32 cellular contexts compared by ENCODE assay signal in genomic region chr1:245556057-245556456, GRCh38.
"Had no signal": no experiment of that assay in that cellular context is flagged by ENCODE, and none has a peak within 500 bp of the region (broad histone marks: within the 10 kb centered on the region; RNA-seq: fewer than 3 reads in every experiment).

No MANE protein-coding gene starts in this region.

- H3K36me3 Mint-ChIP-seq: activated CD4-positive, alpha-beta memory T cell treated with anti-CD3 and anti-CD28 coated beads for 36 hours; activated naive CD4-positive, alpha-beta T cell treated with anti-CD3 and anti-CD28 coated beads, Interleukin-2, amount 50 U/mL, for 72 hours; activated naive CD8-positive, alpha-beta T cell treated with anti-CD3 and anti-CD28 coated beads for 36 hours had no signal

- DNase-seq: activated B cell treated with CpG ODN at 0.5 μM for 24 hours; activated CD4-positive, alpha-beta memory T cell treated with anti-CD3 and anti-CD28 coated beads for 36 hours; activated CD4-positive, alpha-beta T cell treated with anti-CD3 and anti-CD28 coated beads for 4 hours; activated CD4-positive, alpha-beta T cell treated with anti-CD3 and anti-CD28 coated beads, Interleukin-2, amount 10 ng/mL, durations not matched to agents 24 days and 14 days; activated CD4-positive, alpha-beta T cell treated with anti-CD3 and anti-CD28 coated beads, Interleukin-2, amount 50 U/mL, for 1 hour; activated CD4-positive, alpha-beta T cell treated with anti-CD3 and anti-CD28 coated beads, Interleukin-2, amount 50 U/mL, for 4 hours; activated CD4-positive, CD25-positive, alpha-beta regulatory T cell treated with anti-CD3 and anti-CD28 coated beads, Interleukin-2, amount 50 U/mL, for 72 hours; activated CD8-positive, alpha-beta memory T cell treated with anti-CD3 and anti-CD28 coated beads, Interleukin-2, amount 50 U/mL, for 4 hours; activated CD8-positive, alpha-beta T cell treated with anti-CD3 and anti-CD28 coated beads for 36 hours; activated effector memory CD4-positive, alpha-beta T cell treated with anti-CD3 and anti-CD28 coated beads, Interleukin-2, amount 50 U/mL, for 16 hours; activated gamma-delta T cell treated with Interleukin-2 at 50 U/mL for 16 hours; activated naive CD4-positive, alpha-beta T cell; activated naive CD4-positive, alpha-beta T cell treated with anti-CD3 and anti-CD28 coated beads, Interleukin-2, amount 50 U/mL, for 16 hours; activated naive CD8-positive, alpha-beta T cell treated with anti-CD3 and anti-CD28 coated beads for 36 hours; activated T-cell treated with anti-CD3 and anti-CD28 coated beads for 4 hours; activated T-cell treated with anti-CD3 and anti-CD28 coated beads, Interleukin-2, amount 50 U/mL, for 1 hour; activated T-cell treated with anti-CD3 and anti-CD28 coated beads, Interleukin-2, amount 50 U/mL, for 4 hours; activated T-cell treated with anti-CD3 and anti-CD28 coated beads, Interleukin-2, amount 50 U/mL, for 72 hours; adrenal gland; amniotic stem cell; aorta; body of pancreas; brain microvascular endothelial cell; central memory CD4-positive, alpha-beta T cell; T-helper 1 cell; T-helper 2 cell; T-helper 9 cell had no signal

- H3K4me3 Mint-ChIP-seq: activated B cell treated with CpG ODN at 0.5 μM for 24 hours; activated CD4-positive, alpha-beta memory T cell treated with anti-CD3 and anti-CD28 coated beads for 36 hours; activated CD4-positive, alpha-beta T cell treated with anti-CD3 and anti-CD28 coated beads, Interleukin-2, amount 10 ng/mL, durations not matched to agents 24 days and 14 days; activated CD8-positive, alpha-beta T cell treated with anti-CD3 and anti-CD28 coated beads for 36 hours; activated naive CD8-positive, alpha-beta T cell treated with anti-CD3 and anti-CD28 coated beads for 36 hours; activated T-cell treated with anti-CD3 and anti-CD28 coated beads, Interleukin-2, amount 50 U/mL, for 4 hours; activated T-cell treated with anti-CD3 and anti-CD28 coated beads, Interleukin-2, amount 50 U/mL, for 72 hours; activated T-helper 1 cell treated with anti-CD3 and anti-CD28 coated beads, Interleukin-12 subunit alpha, Interleukin-12 subunit beta, Interleukin-2, Interleukin-4 antibody, amounts not matched to agents 30 ng/mL and 10 ng/mL and 1 ng/mL, durations not matched to agents 14 hours and 24 hours and 36 hours; activated T-helper 17 cell treated with anti-CD3 and anti-CD28 coated beads, Interleukin-2, amount 50 U/mL, for 72 hours; T-helper 1 cell treated with Interleukin-12 subunit alpha and Interleukin-12 subunit beta and Interleukin-4 antibody, amounts not matched to agents 30 μg/mL and 1 μg/mL, for 36 hours; T-helper 2 cell treated with Interferon-gamma antibody and Interleukin-4, amounts not matched to agents 5 μg/mL and 100 μg/mL, for 36 hours had no signal

- H3K9me3 Mint-ChIP-seq: activated B cell treated with CpG ODN at 0.5 μM for 24 hours; activated CD4-positive, alpha-beta memory T cell treated with anti-CD3 and anti-CD28 coated beads for 36 hours; activated CD4-positive, alpha-beta T cell treated with anti-CD3 and anti-CD28 coated beads, Interleukin-2, amount 10 ng/mL, durations not matched to agents 24 days and 14 days; activated naive CD4-positive, alpha-beta T cell treated with anti-CD3 and anti-CD28 coated beads, Interleukin-2, amount 50 U/mL, for 72 hours; activated naive CD8-positive, alpha-beta T cell treated with anti-CD3 and anti-CD28 coated beads for 36 hours; activated T-cell treated with anti-CD3 and anti-CD28 coated beads, Interleukin-2, amount 50 U/mL, for 72 hours; activated T-helper 1 cell treated with anti-CD3 and anti-CD28 coated beads, Interleukin-12 subunit alpha, Interleukin-12 subunit beta, Interleukin-2, Interleukin-4 antibody, amounts not matched to agents 30 ng/mL and 10 ng/mL and 1 ng/mL, durations not matched to agents 14 hours and 24 hours and 36 hours; activated T-helper 17 cell treated with anti-CD3 and anti-CD28 coated beads, Interleukin-2, amount 50 U/mL, for 72 hours; T-helper 1 cell treated with Interleukin-12 subunit alpha and Interleukin-12 subunit beta and Interleukin-4 antibody, amounts not matched to agents 30 μg/mL and 1 μg/mL, for 36 hours; T-helper 2 cell treated with Interferon-gamma antibody and Interleukin-4, amounts not matched to agents 5 μg/mL and 100 μg/mL, for 36 hours had no signal

- H3K27ac Mint-ChIP-seq: activated B cell treated with CpG ODN at 0.5 μM for 24 hours; activated CD4-positive, alpha-beta memory T cell treated with anti-CD3 and anti-CD28 coated beads for 36 hours; activated CD4-positive, alpha-beta T cell treated with anti-CD3 and anti-CD28 coated beads, Interleukin-2, amount 10 ng/mL, durations not matched to agents 24 days and 14 days; activated CD8-positive, alpha-beta T cell treated with anti-CD3 and anti-CD28 coated beads for 36 hours; activated naive CD8-positive, alpha-beta T cell treated with anti-CD3 and anti-CD28 coated beads for 36 hours; activated T-cell treated with anti-CD3 and anti-CD28 coated beads, Interleukin-2, amount 50 U/mL, for 72 hours; activated T-helper 1 cell treated with anti-CD3 and anti-CD28 coated beads, Interleukin-12 subunit alpha, Interleukin-12 subunit beta, Interleukin-2, Interleukin-4 antibody, amounts not matched to agents 30 ng/mL and 10 ng/mL and 1 ng/mL, durations not matched to agents 14 hours and 24 hours and 36 hours; activated T-helper 17 cell treated with anti-CD3 and anti-CD28 coated beads, Interleukin-2, amount 50 U/mL, for 72 hours; T-helper 1 cell treated with Interleukin-12 subunit alpha and Interleukin-12 subunit beta and Interleukin-4 antibody, amounts not matched to agents 30 μg/mL and 1 μg/mL, for 36 hours; T-helper 2 cell treated with Interferon-gamma antibody and Interleukin-4, amounts not matched to agents 5 μg/mL and 100 μg/mL, for 36 hours had no signal

- ATAC-seq: activated CD8-positive, alpha-beta T cell treated with anti-CD3 and anti-CD28 coated beads for 36 hours; activated naive CD4-positive, alpha-beta T cell treated with anti-CD3 and anti-CD28 coated beads, Interleukin-2, amount 50 U/mL, for 72 hours; activated T-cell treated with anti-CD3 and anti-CD28 coated beads, Interleukin-2, amount 50 U/mL, for 4 hours; activated T-cell treated with anti-CD3 and anti-CD28 coated beads, Interleukin-2, amount 50 U/mL, for 72 hours; activated T-helper 17 cell treated with anti-CD3 and anti-CD28 coated beads, Interleukin-2, amount 50 U/mL, for 72 hours; body of pancreas had no signal

- H3K27me3 Mint-ChIP-seq: activated CD4-positive, alpha-beta T cell treated with anti-CD3 and anti-CD28 coated beads, Interleukin-2, amount 10 ng/mL, durations not matched to agents 24 days and 14 days; activated CD8-positive, alpha-beta T cell treated with anti-CD3 and anti-CD28 coated beads for 36 hours; activated naive CD8-positive, alpha-beta T cell treated with anti-CD3 and anti-CD28 coated beads for 36 hours had no signal

- H3K4me1 Mint-ChIP-seq: activated B cell treated with CpG ODN at 0.5 μM for 24 hours; activated CD4-positive, alpha-beta T cell treated with anti-CD3 and anti-CD28 coated beads, Interleukin-2, amount 10 ng/mL, durations not matched to agents 24 days and 14 days; activated naive CD8-positive, alpha-beta T cell treated with anti-CD3 and anti-CD28 coated beads for 36 hours; activated T-helper 17 cell treated with anti-CD3 and anti-CD28 coated beads, Interleukin-2, amount 50 U/mL, for 72 hours had no signal
